In genomic region chr20:17956099-17956685, GRCh38 we compare ENCODE assay signal across 14 cellular contexts. TPM values are rescaled to one million over a fixed set of nuclear protein-coding genes. Genes with fewer than 3 reads are reported as not detected.
A peak's percentile ranks its signal among the peaks of the same experiment; 100 is the strongest.
DNase-seq lines count a peak whose midpoint lies in the region; ATAC-seq and TF ChIP-seq lines count a peak whose summit lies in the region.
"Had no signal": no experiment of that assay in that cellular context is flagged by ENCODE, and none has a peak within 500 bp of the region (broad histone marks: within the 10 kb centered on the region; RNA-seq: fewer than 3 reads in every experiment).

No MANE protein-coding gene starts in this region.

- CTCF ChIA-PET in activated naive CD4-positive, alpha-beta T cell treated with anti-CD3 and anti-CD28 coated beads, Interleukin-2, amount 10 ng/mL, durations not matched to agents 7 days and 5 days (lab: Charles Lee): interaction anchor here (0.6 to 2.2 kb wide), 3 partner anchors 8 to 11 kb away, joined by 3 to 7 read pairs (median 6); no protein-coding TSS in a partner anchor

- ATAC-seq in upper lobe of left lung (ENCODE audit: low FRiP score in 2 of 2) (no peak), left lung (no peak)
- ATAC-seq: Panc1 had no signal

- H3K27ac ChIP-seq in VCaP (peak overlapping the region; percentile 100), upper lobe of left lung (peak overlapping the region in 3 of 4 donors; percentile 1 to 33 (median 14)), left lung (peak overlapping the region in 1 of 2 donors; percentile 57)
- H3K27ac ChIP-seq: uterus had no signal

- H3K27me3 Mint-ChIP-seq in activated naive CD4-positive, alpha-beta T cell treated with anti-CD3 and anti-CD28 coated beads, Interleukin-2, amount 10 ng/mL, durations not matched to agents 7 days and 5 days: no peaks in the 10 kb centered on the region

- TF ChIP-seq CTCF in VCaP (conservative IDR thresholded peaks at IDR 0.05) (no peak), upper lobe of left lung (IDR thresholded peaks at IDR 0.05) (no peak), left lung (IDR thresholded peaks at IDR 0.05) (no peak)

- 57 to 61% methylated on average over 8 of the region's 8 CpGs for WGBS in upper lobe of left lung, 2 donors

- no peaks in the 10 kb centered on the region for H3K9me3 Mint-ChIP-seq in activated naive CD4-positive, alpha-beta T cell treated with anti-CD3 and anti-CD28 coated beads, Interleukin-2, amount 10 ng/mL, durations not matched to agents 7 days and 5 days

- no peak for TF ChIP-seq EP300 in upper lobe of left lung (IDR thresholded peaks at IDR 0.05)

- H3K4me1 Mint-ChIP-seq in activated naive CD4-positive, alpha-beta T cell treated with anti-CD3 and anti-CD28 coated beads, Interleukin-2, amount 10 ng/mL, durations not matched to agents 7 days and 5 days: peaks cover 65% of the 10 kb centered on the region

- no peak for DNase-seq in activated naive CD4-positive, alpha-beta T cell treated with anti-CD3 and anti-CD28 coated beads, Interleukin-2, amount 10 ng/mL, durations not matched to agents 7 days and 5 days
- no peak for DNase-seq in activated naive CD4-positive, alpha-beta T cell treated with Interleukin-2 at 50 U/mL for 16 hours
- peak; percentile 63 for DNase-seq in kidney tubule cell (ENCODE audit: low spot score)
- DNase-seq in upper lobe of left lung: no peak
- DNase-seq in left lung: no peak
- DNase-seq in COLO668 (lab: John Stamatoyannopoulos, UW; ENCODE audit: unreplicated experiment): no peak
- no peak for DNase-seq in SW 1271 (lab: John Stamatoyannopoulos, UW)
- DNase-seq: DMS153; mesendoderm; NCI-H510A; stimulated activated CD4-positive, alpha-beta T cell treated with anti-CD3 and anti-CD28 coated beads, Interleukin-15, amount 100 ng/mL, for 24 hours; uterus had no signal

- intact Hi-C loops in left lung (cut with DNase I): no loop called here

- H3K36me3 ChIP-seq in upper lobe of left lung: peaks cover 4 to 50% (median 26%) of the 10 kb centered on the region in 4 donors
- H3K36me3 ChIP-seq in left lung: peaks cover 0 to 53% of the 10 kb centered on the region in 2 donors
- H3K36me3 ChIP-seq: uterus had no signal

- H3K27me3 ChIP-seq in upper lobe of left lung (no peaks in the 10 kb centered on the region), left lung (no peaks in the 10 kb centered on the region)
- H3K27me3 ChIP-seq: uterus had no signal

- H3K36me3 Mint-ChIP-seq in activated naive CD4-positive, alpha-beta T cell treated with anti-CD3 and anti-CD28 coated beads, Interleukin-2, amount 10 ng/mL, durations not matched to agents 7 days and 5 days: peaks cover 64% of the 10 kb centered on the region

- H3K27ac Mint-ChIP-seq in activated naive CD4-positive, alpha-beta T cell treated with anti-CD3 and anti-CD28 coated beads, Interleukin-2, amount 10 ng/mL, durations not matched to agents 7 days and 5 days: peak overlapping the region; percentile 46

- H3K9me3 ChIP-seq in upper lobe of left lung: no peaks in the 10 kb centered on the region
- no peaks in the 10 kb centered on the region for H3K9me3 ChIP-seq in left lung
- H3K9me3 ChIP-seq: uterus had no signal

- H3K4me1 ChIP-seq in upper lobe of left lung: peaks cover 35 to 79% (median 60%) of the 10 kb centered on the region in 4 donors
- peaks cover 31 to 56% of the 10 kb centered on the region in 2 donors for H3K4me1 ChIP-seq in left lung

- no peak overlapping the region for H3K4me3 ChIP-seq in upper lobe of left lung
- no peak overlapping the region for H3K4me3 ChIP-seq in left lung
- H3K4me3 ChIP-seq: uterus had no signal

- no peak overlapping the region for H3K4me3 Mint-ChIP-seq in activated naive CD4-positive, alpha-beta T cell treated with anti-CD3 and anti-CD28 coated beads, Interleukin-2, amount 10 ng/mL, durations not matched to agents 7 days and 5 days

- TF ChIP-seq POLR2A in upper lobe of left lung (IDR thresholded peaks at IDR 0.05): no peak

RNA-seq across cellular contexts. Expression of gene SNX5, which starts 12.4 kb away (rescaled TPM):
- total RNA-seq in upper lobe of left lung: 100 to 1,000 TPM in 4 of 6 donors, 10 to 100 TPM in 2; 72.0 to 177 (median 111) TPM
- 10 to 100 TPM; 82.0 to 87.0 TPM for total RNA-seq in left lung

RNA-seq across cellular contexts. Expression of gene MGME1, which starts 12.6 kb away (rescaled TPM):
- 10 to 100 TPM in 5 of 6 donors, 1 to 10 TPM in 1; 9.4 to 22.0 (median 13.3) TPM for total RNA-seq in upper lobe of left lung
- 10 to 100 TPM; 13.3 to 13.4 TPM for total RNA-seq in left lung
